In the genomic region with DNA sequence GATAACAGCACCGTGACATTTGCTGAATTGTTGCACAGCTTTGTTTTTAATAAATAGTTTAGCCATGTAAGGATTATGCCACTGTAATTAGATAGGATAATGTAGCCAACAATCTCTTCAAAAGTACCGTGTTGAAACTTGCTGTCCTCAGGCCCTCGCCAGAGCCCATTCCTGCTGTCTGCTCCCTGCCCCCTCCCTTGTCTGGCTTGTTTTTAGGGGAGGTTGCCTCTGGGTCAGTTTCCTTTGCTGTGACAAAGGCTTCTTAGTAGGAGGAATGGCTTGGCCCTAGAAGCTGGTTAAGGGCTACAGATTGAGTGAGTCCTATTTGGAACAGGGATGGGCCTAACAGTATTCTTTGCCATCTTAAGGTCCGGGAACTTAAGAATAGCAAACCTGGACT, we compare ENCODE assay signal across 21 cellular contexts.
A peak's percentile ranks its signal among the peaks of the same experiment; 100 is the strongest.
DNase-seq lines count a peak whose midpoint lies in the region; ATAC-seq and TF ChIP-seq lines count a peak whose summit lies in the region.
"Had no signal": no experiment of that assay in that cellular context is flagged by ENCODE, and none has a peak within 500 bp of the region (broad histone marks: within the 10 kb centered on the region; RNA-seq: fewer than 3 reads in every experiment).

No MANE protein-coding gene starts in this region.

- H4K20me1 ChIP-seq in GM23338 (replicated peaks; ENCODE audit: insufficient read depth), result no peaks in the 10 kb centered on the region

- in situ Hi-C loops in HAP-1 (cut with MboI; ENCODE audit: low sequenced_read_pairs), result no loop called here

- 0 out of 2 replicates have a peak, but pooled peaks cover 2% of the 10 kb centered on the region for H3K9me2 ChIP-seq in GM23338 (ENCODE audit: insufficient read depth)

- H3K9me3 Mint-ChIP-seq in GM23338, result no peaks in the 10 kb centered on the region
- H3K9me3 Mint-ChIP-seq: activated T-helper 17 cell treated with anti-CD3 and anti-CD28 coated beads, Interleukin-2, amount 50 U/mL, for 72 hours; T-cell had no signal

- H3K27me3 ChIP-seq in GM23338 (ENCODE audit: insufficient read depth) (no peaks in the 10 kb centered on the region), right atrium auricular region (no peaks in the 10 kb centered on the region), gastroesophageal sphincter (no peaks in the 10 kb centered on the region), stomach (no peaks in the 10 kb centered on the region), HAP-1 (ENCODE audit: low read depth) (no peaks in the 10 kb centered on the region; the same call in 1 of the 2 replicates)
- H3K27me3 ChIP-seq: breast epithelium, uterus had no signal

- DNase-seq in GM23338 (ENCODE audit: low spot score) (no peak), epidermal melanocyte (ENCODE audit: insufficient read length, low spot score) (peak; percentile 18), right atrium auricular region (ENCODE audit: low spot score) (peak; percentile 71), putamen (ENCODE audit: low spot score) (peak; percentile 11), mesenteric fat pad (ENCODE audit: low spot score) (no peak), stomach (no peak), HAP-1 (ENCODE audit: low spot score in 2 of 2) (no peak)
- DNase-seq: activated CD4-positive, alpha-beta T cell treated with anti-CD3 and anti-CD28 coated beads for 48 hours; dermis blood vessel endothelial cell; DMS153; foreskin fibroblast; GF-D8; left colon; NCI-H748 treated with DMSO at 0.1 percent for 48 hours; SIG-M5; T-cell; uterus had no signal

- H3K9me3 ChIP-seq in right atrium auricular region, result no peaks in the 10 kb centered on the region
- no peaks in the 10 kb centered on the region for H3K9me3 ChIP-seq in gastroesophageal sphincter
- no peaks in the 10 kb centered on the region for H3K9me3 ChIP-seq in stomach
- no peaks in the 10 kb centered on the region for H3K9me3 ChIP-seq in HAP-1
- H3K9me3 ChIP-seq: breast epithelium, uterus had no signal

- 93 to 100% methylated on average over 1 to 3 of the region's 4 CpGs for WGBS in gastroesophageal sphincter (ENCODE audit: low coverage in 1 of 2), 2 donors
- 55 to 75% (median 63%) methylated on average over 4 of the region's 4 CpGs for WGBS in stomach, 5 donors

- no peak overlapping the region for H3K4me3 Mint-ChIP-seq in GM23338
- H3K4me3 Mint-ChIP-seq: activated T-helper 17 cell treated with anti-CD3 and anti-CD28 coated beads, Interleukin-2, amount 50 U/mL, for 72 hours; T-cell had no signal

- no peaks in the 10 kb centered on the region for H3K36me3 Mint-ChIP-seq in GM23338 (ENCODE audit: low read depth)
- H3K36me3 Mint-ChIP-seq: T-cell had no signal

- H3K36me3 ChIP-seq in GM23338 (ENCODE audit: insufficient read depth) (no peaks in the 10 kb centered on the region), right atrium auricular region (no peaks in the 10 kb centered on the region), gastroesophageal sphincter (no peaks in the 10 kb centered on the region), stomach (no peaks in the 10 kb centered on the region), HAP-1 (replicated peaks) (no peaks in the 10 kb centered on the region)
- H3K36me3 ChIP-seq: breast epithelium, uterus had no signal

- H3K27ac Mint-ChIP-seq in GM23338, result no peak overlapping the region
- H3K27ac Mint-ChIP-seq: activated T-helper 17 cell treated with anti-CD3 and anti-CD28 coated beads, Interleukin-2, amount 50 U/mL, for 72 hours; T-cell had no signal

- peaks cover 16% of the 10 kb centered on the region for H3K4me1 ChIP-seq in GM23338 (ENCODE audit: insufficient read depth)
- peaks cover 0 to 16% of the 10 kb centered on the region in 2 donors for H3K4me1 ChIP-seq in right atrium auricular region
- H3K4me1 ChIP-seq in gastroesophageal sphincter, result no peaks in the 10 kb centered on the region
- peaks cover 0 to 11% (median 6%) of the 10 kb centered on the region in 4 donors for H3K4me1 ChIP-seq in stomach
- no peaks in the 10 kb centered on the region for H3K4me1 ChIP-seq in HAP-1
- H3K4me1 ChIP-seq: breast epithelium, uterus had no signal

- no peaks in the 10 kb centered on the region for H3F3A ChIP-seq in GM23338 (replicated peaks; ENCODE audit: low read depth)

- no peak overlapping the region; the same call in 1 of the 2 replicates for H2AFZ ChIP-seq in GM23338

- H3K79me2 ChIP-seq in GM23338 (replicated peaks; ENCODE audit: insufficient read depth), result no peaks in the 10 kb centered on the region

- H3K4me3 ChIP-seq in GM23338 (no peak overlapping the region), right atrium auricular region (no peak overlapping the region), gastroesophageal sphincter (no peak overlapping the region), stomach (no peak overlapping the region), HAP-1 (no peak overlapping the region)
- H3K4me3 ChIP-seq: breast epithelium, uterus had no signal

- TF ChIP-seq CTCF in GM23338 (conservative IDR thresholded peaks at IDR 0.05; ENCODE audit: low read depth in 2 of 2), result no peak
- TF ChIP-seq CTCF in right atrium auricular region (IDR thresholded peaks at IDR 0.05), result no peak
- TF ChIP-seq CTCF in gastroesophageal sphincter (IDR thresholded peaks at IDR 0.05), result no peak
- TF ChIP-seq CTCF in stomach (IDR thresholded peaks at IDR 0.05), result no peak

- ATAC-seq in GM23338 (peak; percentile 52), gastroesophageal sphincter (no peak)
- ATAC-seq: activated T-helper 17 cell treated with anti-CD3 and anti-CD28 coated beads, Interleukin-2, amount 50 U/mL, for 72 hours; left colon; T-cell had no signal

- H3K27me3 Mint-ChIP-seq in GM23338 (ENCODE audit: insufficient read depth, low read depth, poor library complexity), result peaks cover 7% of the 10 kb centered on the region

- H3K4me2 ChIP-seq in GM23338, result 0 out of 2 replicates have a peak overlapping the region, but pooled peaks have one; percentile 26

- intact Hi-C loops in stomach (cut with DNase I; ENCODE audit: low total_unique reads), result no loop called here

- H3K4me1 Mint-ChIP-seq in GM23338, result peaks cover 24% of the 10 kb centered on the region
- H3K4me1 Mint-ChIP-seq: activated T-helper 17 cell treated with anti-CD3 and anti-CD28 coated beads, Interleukin-2, amount 50 U/mL, for 72 hours had no signal

- TF ChIP-seq POLR2A in gastroesophageal sphincter (IDR thresholded peaks at IDR 0.05) (no peak), stomach (IDR thresholded peaks at IDR 0.05) (no peak)

- H3K27ac ChIP-seq in GM23338 (ENCODE audit: low read depth) (no peak overlapping the region), right atrium auricular region (peak overlapping the region; percentile 11 to 72), gastroesophageal sphincter (no peak overlapping the region), stomach (no peak overlapping the region)
- H3K27ac ChIP-seq: breast epithelium, C4-2B, uterus had no signal

- TF ChIP-seq EP300 in gastroesophageal sphincter (IDR thresholded peaks at IDR 0.05) (no peak), stomach (IDR thresholded peaks at IDR 0.05) (no peak)

TF ChIP-seq in GM23338, 12 proteins besides CTCF, POLR2A, EP300 and RAD21 (continues in another document):
- TF ChIP-seq EZH2phosphoT487 (IDR thresholded peaks at IDR 0.05; ENCODE audit: unreplicated experiment) (no peak), CREB1 (CRISPR knock-in tag; IDR thresholded peaks at IDR 0.05; ENCODE audit: low read depth) (no peak), NANOG (IDR thresholded peaks at IDR 0.05; ENCODE audit: borderline replicate concordance) (no peak)
- TF ChIP-seq, protein P1, sequence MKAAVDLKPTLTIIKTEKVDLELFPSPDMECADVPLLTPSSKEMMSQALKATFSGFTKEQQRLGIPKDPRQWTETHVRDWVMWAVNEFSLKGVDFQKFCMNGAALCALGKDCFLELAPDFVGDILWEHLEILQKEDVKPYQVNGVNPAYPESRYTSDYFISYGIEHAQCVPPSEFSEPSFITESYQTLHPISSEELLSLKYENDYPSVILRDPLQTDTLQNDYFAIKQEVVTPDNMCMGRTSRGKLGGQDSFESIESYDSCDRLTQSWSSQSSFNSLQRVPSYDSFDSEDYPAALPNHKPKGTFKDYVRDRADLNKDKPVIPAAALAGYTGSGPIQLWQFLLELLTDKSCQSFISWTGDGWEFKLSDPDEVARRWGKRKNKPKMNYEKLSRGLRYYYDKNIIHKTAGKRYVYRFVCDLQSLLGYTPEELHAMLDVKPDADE (IDR thresholded peaks at IDR 0.05), result no peak

Comparison
In these comparisons a context has a peak if more than half of its experiments do, and no peak if none do; other contexts are left out.
1. DNase-seq: peak in epidermal melanocyte (single experiment), right atrium auricular region (single experiment) and putamen (single experiment); none in GM23338 (single experiment), mesenteric fat pad (single experiment), stomach (single experiment) and HAP-1 (0 of 2).
2. H3K27ac ChIP-seq: peak in right atrium auricular region (2 of 2); none in GM23338 (single experiment), gastroesophageal sphincter (0 of 4) and stomach (0 of 5).